Comparison of ENCODE assay signal across 8 cellular contexts in genomic region chr6:93419304-93420162, GRCh38. TPM values are rescaled to one million over a fixed set of nuclear protein-coding genes. Genes with fewer than 3 reads are reported as not detected.
DNase-seq lines count a peak whose midpoint lies in the region; ATAC-seq and TF ChIP-seq lines count a peak whose summit lies in the region.

EPHA7 (minus strand) TSS chr6:93419559; CDS start chr6:93419341, 218 bp downstream.

- H3K9ac ChIP-seq in BLaER1 treated with 17β-estradiol and CSF1 and Interleukin-3, amounts not matched to agents 10 nM and 100 nM: peak within 1 kb of the TSS; percentile 20 to 67 (median 51); a peak in 20 of 22 replicates

- peak within 1 kb of the TSS; percentile 92 to 100 (median 98) for H3K4me2 ChIP-seq in BLaER1 treated with 17β-estradiol and CSF1 and Interleukin-3, amounts not matched to agents 10 nM and 100 nM

- under 1% methylated on average over 50 of the region's 50 CpGs for WGBS in suprapubic skin

- TF ChIP-seq CTCF in foreskin keratinocyte (conservative IDR thresholded peaks at IDR 0.05) (no peak), suprapubic skin (IDR thresholded peaks at IDR 0.05) (no peak)

- intact Hi-C loops in activated T-helper 2 cell treated with anti-CD3 and anti-CD28 coated beads, Interferon-gamma antibody, Interleukin-2, Interleukin-4, amounts not matched to agents 10 μg/mL and 5 μg/mL and 100 μg/mL, durations not matched to agents 14 hours and 24 hours and 36 hours (cut with micrococcal nuclease): no loop called here

- H3K4me1 ChIP-seq in BLaER1 treated with 17β-estradiol and CSF1 and Interleukin-3, amounts not matched to agents 10 nM and 100 nM: peaks cover 5 to 30% (median 19%) of the 10 kb centered on the region in 10 experiments; a peak in 18 of 20 replicates
- H3K4me1 ChIP-seq in foreskin keratinocyte (no peaks in the 10 kb centered on the region), suprapubic skin (peaks cover 40% of the 10 kb centered on the region)

- peaks cover 59% of the 10 kb centered on the region for H3K27me3 Mint-ChIP-seq in activated T-helper 2 cell treated with anti-CD3 and anti-CD28 coated beads, Interferon-gamma antibody, Interleukin-2, Interleukin-4, amounts not matched to agents 10 μg/mL and 5 μg/mL and 100 μg/mL, durations not matched to agents 14 hours and 24 hours and 36 hours (ENCODE audit: low read depth)
- H3K27me3 Mint-ChIP-seq in naive B cell: peaks cover 39 to 55% (median 46%) of the 10 kb centered on the region in 3 donors

- peak; percentile 93 for ATAC-seq in HG03342 (IDR thresholded peaks at IDR 0.05; ENCODE audit: unreplicated experiment)
- peak; percentile 96 for ATAC-seq in foreskin keratinocyte
- peak; percentile 60 to 74 for ATAC-seq in naive B cell (ENCODE audit: low read depth in 2 of 2)

- peaks cover 17% of the 10 kb centered on the region for H3K4me1 Mint-ChIP-seq in activated T-helper 2 cell treated with anti-CD3 and anti-CD28 coated beads, Interferon-gamma antibody, Interleukin-2, Interleukin-4, amounts not matched to agents 10 μg/mL and 5 μg/mL and 100 μg/mL, durations not matched to agents 14 hours and 24 hours and 36 hours (ENCODE audit: low read depth)
- peaks cover 18 to 29% (median 26%) of the 10 kb centered on the region in 3 donors for H3K4me1 Mint-ChIP-seq in naive B cell

- peaks cover 68 to 79% (median 73%) of the 10 kb centered on the region in 11 experiments for H3K27me3 ChIP-seq in BLaER1 treated with 17β-estradiol and CSF1 and Interleukin-3, amounts not matched to agents 10 nM and 100 nM
- H3K27me3 ChIP-seq in foreskin keratinocyte (peaks cover 79% of the 10 kb centered on the region), suprapubic skin (peaks cover 74% of the 10 kb centered on the region)

- H3K36me3 ChIP-seq in BLaER1 treated with 17β-estradiol and CSF1 and Interleukin-3, amounts not matched to agents 10 nM and 100 nM: no peaks in the 10 kb centered on the region
- H3K36me3 ChIP-seq in suprapubic skin: no peaks in the 10 kb centered on the region

- H4K20me1 ChIP-seq in BLaER1 treated with 17β-estradiol and CSF1 and Interleukin-3, amounts not matched to agents 10 nM and 100 nM: peaks cover 0 to 20% (median 10%) of the 10 kb centered on the region in 11 experiments; a peak in 8 of 22 replicates

- no peak for TF ChIP-seq EP300 in suprapubic skin (IDR thresholded peaks at IDR 0.05)

- no peak for TF ChIP-seq POLR2A in suprapubic skin (IDR thresholded peaks at IDR 0.05)

- H3K27ac Mint-ChIP-seq in activated T-helper 2 cell treated with anti-CD3 and anti-CD28 coated beads, Interferon-gamma antibody, Interleukin-2, Interleukin-4, amounts not matched to agents 10 μg/mL and 5 μg/mL and 100 μg/mL, durations not matched to agents 14 hours and 24 hours and 36 hours: no peak within 1 kb of the TSS
- H3K27ac Mint-ChIP-seq in naive B cell: no peak within 1 kb of the TSS

- H3K9me3 ChIP-seq in BLaER1 treated with 17β-estradiol and CSF1 and Interleukin-3, amounts not matched to agents 10 nM and 100 nM (replicated peaks in 1 of 11): no peaks in the 10 kb centered on the region
- no peaks in the 10 kb centered on the region for H3K9me3 ChIP-seq in suprapubic skin

- DNase-seq in GM19240 (ENCODE audit: insufficient read length, low spot score): peak; percentile 41
- DNase-seq in NCI-H345 (lab: John Stamatoyannopoulos, UW): peak; percentile 99
- peak; percentile 38 for DNase-seq in activated T-helper 2 cell treated with anti-CD3 and anti-CD28 coated beads, Interferon-gamma antibody, Interleukin-2, Interleukin-4, amounts not matched to agents 10 μg/mL and 5 μg/mL and 100 μg/mL, durations not matched to agents 14 hours and 24 hours and 36 hours (ENCODE audit: low spot score)
- DNase-seq in foreskin keratinocyte: peak; percentile 54 to 78
- DNase-seq in naive B cell: peak; percentile 29
- peak; percentile 87 to 89 for DNase-seq in suprapubic skin (ENCODE audit: low spot score in 2 of 2)

- no peaks in the 10 kb centered on the region for H3K36me3 Mint-ChIP-seq in activated T-helper 2 cell treated with anti-CD3 and anti-CD28 coated beads, Interferon-gamma antibody, Interleukin-2, Interleukin-4, amounts not matched to agents 10 μg/mL and 5 μg/mL and 100 μg/mL, durations not matched to agents 14 hours and 24 hours and 36 hours (ENCODE audit: low read depth)
- no peaks in the 10 kb centered on the region for H3K36me3 Mint-ChIP-seq in naive B cell

- H3K4me3 Mint-ChIP-seq in activated T-helper 2 cell treated with anti-CD3 and anti-CD28 coated beads, Interferon-gamma antibody, Interleukin-2, Interleukin-4, amounts not matched to agents 10 μg/mL and 5 μg/mL and 100 μg/mL, durations not matched to agents 14 hours and 24 hours and 36 hours (ENCODE audit: low read depth): peak within 1 kb of the TSS; percentile 80
- peak within 1 kb of the TSS; percentile 80 to 96 (median 90) for H3K4me3 Mint-ChIP-seq in naive B cell

- no peaks in the 10 kb centered on the region for H3K9me3 Mint-ChIP-seq in activated T-helper 2 cell treated with anti-CD3 and anti-CD28 coated beads, Interferon-gamma antibody, Interleukin-2, Interleukin-4, amounts not matched to agents 10 μg/mL and 5 μg/mL and 100 μg/mL, durations not matched to agents 14 hours and 24 hours and 36 hours
- H3K9me3 Mint-ChIP-seq in naive B cell: peaks cover 0 to 11% (median 0%) of the 10 kb centered on the region in 7 donors

- no peak within 1 kb of the TSS; a peak in 1 of 22 replicates for H3K27ac ChIP-seq in BLaER1 treated with 17β-estradiol and CSF1 and Interleukin-3, amounts not matched to agents 10 nM and 100 nM
- H3K27ac ChIP-seq in foreskin keratinocyte (no peak within 1 kb of the TSS), suprapubic skin (no peak within 1 kb of the TSS)

- H3K4me3 ChIP-seq in BLaER1 treated with 17β-estradiol and CSF1 and Interleukin-3, amounts not matched to agents 10 nM and 100 nM: peak within 1 kb of the TSS; percentile 59 to 73 (median 68)
- H3K4me3 ChIP-seq in suprapubic skin: peak within 1 kb of the TSS; percentile 59

RNA-seq across cellular contexts. Expression of gene EPHA7, which starts in this region (rescaled TPM):
- total RNA-seq in activated T-helper 2 cell treated with anti-CD3 and anti-CD28 coated beads, Interferon-gamma antibody, Interleukin-2, Interleukin-4, amounts not matched to agents 10 μg/mL and 5 μg/mL and 100 μg/mL, durations not matched to agents 14 hours and 24 hours and 36 hours: not detected in 2 replicates
- under 0.01 TPM in 1 of 2 replicates, not detected in the other for total RNA-seq in foreskin keratinocyte
- polyA plus RNA-seq in foreskin keratinocyte: not detected in 2 replicates
- polyA plus RNA-seq in naive B cell (ENCODE audit: low read depth in 6 of 6): not detected
- total RNA-seq in suprapubic skin: 1 to 10 TPM in 1 of 4 donors, under 1 TPM in 3; 0.60 to 1.3 (median 0.72) TPM

Comparison
In these comparisons a context has a peak if more than half of its experiments do, and no peak if none do; other contexts are left out.
1. Peak in DNase-seq in activated T-helper 2 cell treated with anti-CD3 and anti-CD28 coated beads, Interferon-gamma antibody, Interleukin-2, Interleukin-4, amounts not matched to agents 10 μg/mL and 5 μg/mL and 100 μg/mL, durations not matched to agents 14 hours and 24 hours and 36 hours; RNA of the gene not detected or under 1 TPM.
2. Peak in DNase-seq and ATAC-seq in foreskin keratinocyte; RNA of the gene not detected or under 1 TPM.
3. Peak in DNase-seq and ATAC-seq in naive B cell; RNA of the gene not detected or under 1 TPM.
4. DNase-seq: peak in every context shown above with its lines; median percentile 99 in NCI-H345; 88 in suprapubic skin; 66 in foreskin keratinocyte; 41 in GM19240; 38 in activated T-helper 2 cell treated with anti-CD3 and anti-CD28 coated beads, Interferon-gamma antibody, Interleukin-2, Interleukin-4, amounts not matched to agents 10 μg/mL and 5 μg/mL and 100 μg/mL, durations not matched to agents 14 hours and 24 hours and 36 hours; 29 in naive B cell.